12 cellular contexts compared by ENCODE assay signal in the genomic region with DNA sequence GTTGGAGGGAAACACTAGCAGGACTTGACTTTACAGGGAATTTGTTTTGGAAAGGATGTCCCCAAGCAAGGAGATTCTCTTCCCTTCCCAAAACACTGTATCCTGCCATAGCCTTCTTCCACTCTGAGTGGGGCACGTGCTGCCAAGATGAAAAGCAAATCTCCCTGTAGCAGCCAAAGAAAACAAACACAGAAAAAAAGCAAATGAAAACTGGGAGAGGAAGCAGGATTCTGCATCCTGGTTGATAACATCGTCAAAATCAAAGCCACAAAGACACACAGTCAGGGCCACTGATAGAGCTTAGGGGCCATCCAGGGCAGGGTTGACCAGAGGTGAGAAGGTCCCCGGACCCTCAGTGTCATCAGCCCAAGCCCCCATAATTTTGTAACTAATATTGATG. TPM values are rescaled to one million over a fixed set of nuclear protein-coding genes. Genes with fewer than 3 reads are reported as not detected.
DNase-seq lines count a peak whose midpoint lies in the region; ATAC-seq and TF ChIP-seq lines count a peak whose summit lies in the region.
"Had no signal": no experiment of that assay in that cellular context is flagged by ENCODE, and none has a peak within 500 bp of the region (broad histone marks: within the 10 kb centered on the region; RNA-seq: fewer than 3 reads in every experiment).

No MANE protein-coding gene starts in this region.

- no peaks in the 10 kb centered on the region for H4K20me1 ChIP-seq in osteoblast (ENCODE audit: insufficient read depth, low read length)

- H3K9me3 ChIP-seq in MG63 (no peaks in the 10 kb centered on the region), esophagus muscularis mucosa (no peaks in the 10 kb centered on the region), osteoblast (ENCODE audit: low read depth, low read length) (no peaks in the 10 kb centered on the region)
- H3K9me3 ChIP-seq: BE2C had no signal

- DNase-seq in MG63 (peak; percentile 59), esophagus muscularis mucosa (ENCODE audit: extremely low spot score) (no peak), osteoblast (ENCODE audit: insufficient read length, low spot score, missing footprints) (no peak), mesenteric fat pad (ENCODE audit: low spot score) (no peak), AML-193 (lab: John Stamatoyannopoulos, UW) (no peak)
- DNase-seq in stimulated activated CD4-positive, alpha-beta T cell treated with anti-CD3 and anti-CD28 coated beads, Interleukin-2, amount 100 ng/mL, for 24 hours = no peak
- DNase-seq: BE2C; naive thymus-derived CD4-positive, alpha-beta T cell; NCI-H510A treated with DMSO at 0.1 percent for 48 hours had no signal

- TF ChIP-seq EP300 in esophagus muscularis mucosa (IDR thresholded peaks at IDR 0.05) = no peak

- H3K4me2 ChIP-seq in osteoblast (ENCODE audit: insufficient read depth, low read length) = peak overlapping the region; percentile 78

- H2AFZ ChIP-seq in ACC112 (ENCODE audit: low read length, unreplicated experiment) = peak overlapping the region; percentile 70
- peak overlapping the region; percentile 86 for H2AFZ ChIP-seq in osteoblast (ENCODE audit: low read length)

- no peak for ATAC-seq in HG02678 (IDR thresholded peaks at IDR 0.05; ENCODE audit: unreplicated experiment)
- ATAC-seq: naive thymus-derived CD4-positive, alpha-beta T cell had no signal

- H3K4me1 ChIP-seq in ACC112 (ENCODE audit: control insufficient read depth, insufficient read depth, low read length, unreplicated experiment) (peaks cover 28% of the 10 kb centered on the region), esophagus muscularis mucosa (peaks cover 0 to 22% (median 16%) of the 10 kb centered on the region in 4 donors), osteoblast (ENCODE audit: insufficient read depth, low read length) (peaks cover 25% of the 10 kb centered on the region)
- H3K4me1 ChIP-seq: BE2C had no signal

- intact Hi-C loops in esophagus muscularis mucosa (cut with DNase I) = loop anchor here (2.0 kb wide), 1 partner anchor 41 kb away; the partner anchor contains the start of gene C1orf115

- H3K27ac ChIP-seq in ACC112 (ENCODE audit: low read depth, low read length) (no peak overlapping the region), esophagus muscularis mucosa (replicated peaks in 1 of 4) (peak overlapping the region; percentile 55 to 72 (median 69)), osteoblast (ENCODE audit: low read depth, low read length) (no peak overlapping the region)

- no peak for TF ChIP-seq POLR2A in esophagus muscularis mucosa (IDR thresholded peaks at IDR 0.05; ENCODE audit: low read depth)

- H3K36me3 ChIP-seq in ACC112 (ENCODE audit: insufficient read depth, low read length) (no peaks in the 10 kb centered on the region), MG63 (no peaks in the 10 kb centered on the region), esophagus muscularis mucosa (no peaks in the 10 kb centered on the region), osteoblast (ENCODE audit: insufficient read depth, low read length) (no peaks in the 10 kb centered on the region)
- H3K36me3 ChIP-seq: BE2C had no signal

- H3K27me3 ChIP-seq in ACC112 (ENCODE audit: insufficient read depth, low read length) (no peaks in the 10 kb centered on the region), MG63 (no peaks in the 10 kb centered on the region), esophagus muscularis mucosa (no peaks in the 10 kb centered on the region), osteoblast (ENCODE audit: insufficient read depth, low read length) (no peaks in the 10 kb centered on the region)
- H3K27me3 ChIP-seq: BE2C had no signal

- H3K4me3 ChIP-seq in ACC112 (ENCODE audit: low read depth, low read length) = no peak overlapping the region
- H3K4me3 ChIP-seq in MG63 = no peak overlapping the region
- peak overlapping the region in 2 of 4 donors; percentile 42 to 48 for H3K4me3 ChIP-seq in esophagus muscularis mucosa
- no peak overlapping the region for H3K4me3 ChIP-seq in osteoblast (ENCODE audit: insufficient read depth, low read length)

- TF ChIP-seq CTCF in esophagus muscularis mucosa (IDR thresholded peaks at IDR 0.05) = no peak
- TF ChIP-seq CTCF in osteoblast (IDR thresholded peaks at IDR 0.05; ENCODE audit: extremely low read depth, low read depth, low read length) = no peak

- 33% methylated on average over 3 of the region's 3 CpGs for WGBS in esophagus muscularis mucosa

- H3K79me2 ChIP-seq in ACC112 (ENCODE audit: control insufficient read depth, insufficient read depth, low read length, unreplicated experiment) (no peaks in the 10 kb centered on the region), osteoblast (ENCODE audit: insufficient read depth, low read length) (no peaks in the 10 kb centered on the region)

RNA-seq across cellular contexts. Expression of gene MTARC2, which starts 16.0 kb away (rescaled TPM):
- total RNA-seq in MG63 (2014; rRNA removed; shearing (Covaris generic); ENCODE audit: low replicate concordance) = 1.3 and 8.4 TPM in 2 replicates
- total RNA-seq in esophagus muscularis mucosa (10 to 100 TPM; 15.6 to 22.9 (median 20.5) TPM), osteoblast (7.7 and 9.4 TPM in 2 replicates), mesenteric fat pad (45.2 TPM)
- total RNA-seq: G401 had no signal

RNA-seq across cellular contexts. Expression of gene C1orf115, which starts 42.0 kb away (rescaled TPM):
- total RNA-seq in MG63 (2014; rRNA removed; shearing (Covaris generic); ENCODE audit: low replicate concordance) = 0.03 TPM in 1 of 2 replicates, not detected in the other
- 10 to 100 TPM; 10.8 to 24.0 (median 12.4) TPM for total RNA-seq in esophagus muscularis mucosa
- total RNA-seq in osteoblast = 0.29 and 0.36 TPM in 2 replicates
- 28.5 TPM for total RNA-seq in mesenteric fat pad

RNA-seq across cellular contexts. Expression of gene MTARC1, which starts 54.6 kb away (rescaled TPM):
- total RNA-seq in MG63 (2014; rRNA removed; shearing (Covaris generic); ENCODE audit: low replicate concordance) = 0.26 TPM in 1 of 2 replicates, not detected in the other
- 1 to 10 TPM; 4.2 to 6.6 (median 5.1) TPM for total RNA-seq in esophagus muscularis mucosa
- 2.9 TPM in 2 replicates for total RNA-seq in osteoblast
- 539 TPM for total RNA-seq in mesenteric fat pad
- total RNA-seq: G401 had no signal

Comparison
In these comparisons a context has a peak if more than half of its experiments do, and no peak if none do; other contexts are left out.
1. H3K27ac ChIP-seq: peak in esophagus muscularis mucosa (4 of 4); none in ACC112 (single experiment) and osteoblast (single experiment).
2. RNA of gene MTARC1, which starts 54.6 kb away (total RNA-seq): 539 TPM in mesenteric fat pad (single experiment); 4.2 to 6.6 TPM in esophagus muscularis mucosa, 2.9 TPM in osteoblast and 0.26 TPM in MG63; every median in the first group is over 10 times any median in the second.